ENCODE assay signal across 1 cellular context in the genomic region with DNA sequence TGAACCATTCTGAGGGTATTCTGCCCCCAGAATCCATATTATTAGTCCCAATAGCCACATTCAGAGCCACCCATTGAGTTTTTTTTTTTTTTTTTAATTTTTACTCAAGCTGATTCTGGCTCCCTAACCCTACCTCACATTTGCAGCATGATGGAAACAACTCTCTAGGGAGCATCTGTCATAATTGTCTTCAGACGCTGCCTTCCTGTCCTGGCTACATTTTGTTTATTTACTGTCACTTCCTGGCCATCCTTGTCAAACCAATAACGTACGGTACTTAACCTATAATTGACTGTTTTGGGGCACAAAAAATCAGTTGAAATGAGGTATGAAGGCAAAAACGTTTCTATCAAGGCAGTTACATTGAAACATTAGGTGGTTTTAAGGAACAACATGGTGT.
TF ChIP-seq lines count a peak whose summit lies in the region.

No MANE protein-coding gene starts in this region.

TF ChIP-seq in GM12878, 131 proteins besides CTCF, POLR2A, EP300 and RAD21 (continues in another document):
- TF ChIP-seq YBX1 (IDR thresholded peaks at IDR 0.05) (no peak), RBBP5 (conservative IDR thresholded peaks at IDR 0.05) (no peak), EZH2 (IDR thresholded peaks at IDR 0.05; ENCODE audit: borderline replicate concordance, control insufficient read depth, low read depth, low read length) (no peak), TBL1XR1 (IDR thresholded peaks at IDR 0.05; ENCODE audit: low read depth, low read length) (no peak), ZNF384 (IDR thresholded peaks at IDR 0.05; ENCODE audit: borderline replicate concordance, low read depth, low read length) (peak; percentile 40; the same call in 1 of the 2 replicates), JUND (IDR thresholded peaks at IDR 0.05; ENCODE audit: low read depth, low read length) (no peak), IRF4 (IDR thresholded peaks at IDR 0.05; ENCODE audit: low read depth, low read length) (no peak), NR2F1 (conservative IDR thresholded peaks at IDR 0.05) (no peak), LARP7 (IDR thresholded peaks at IDR 0.05) (no peak), RUNX3 (IDR thresholded peaks at IDR 0.05; ENCODE audit: low read length) (no peak), MTA3 (IDR thresholded peaks at IDR 0.05; ENCODE audit: borderline replicate concordance, low read length) (no peak), RAD51 (IDR thresholded peaks at IDR 0.05) (no peak), NBN (IDR thresholded peaks at IDR 0.05) (no peak), STAT1 (conservative IDR thresholded peaks at IDR 0.05) (no peak), CREB1 (IDR thresholded peaks at IDR 0.05; ENCODE audit: low read depth) (peak; percentile 65), MEF2B (IDR thresholded peaks at IDR 0.05; ENCODE audit: partially characterized antibody, poor library complexity, severe bottlenecking) (peak; percentile 85), FOXM1 (IDR thresholded peaks at IDR 0.05; ENCODE audit: low read depth, low read length) (no peak), HCFC1 (IDR thresholded peaks at IDR 0.05; ENCODE audit: low read length) (no peak), JUNB (IDR thresholded peaks at IDR 0.05) (no peak), STAT3 (IDR thresholded peaks at IDR 0.05; ENCODE audit: low read depth, low read length) (no peak), POLR2AphosphoS2 (IDR thresholded peaks at IDR 0.05; ENCODE audit: low read depth, low read length) (no peak), ZNF274 (IDR thresholded peaks at IDR 0.05; ENCODE audit: insufficient read depth, insufficient read length) (no peak), ZNF217 (IDR thresholded peaks at IDR 0.05) (no peak), BACH1 (IDR thresholded peaks at IDR 0.05; ENCODE audit: borderline replicate concordance) (no peak), SUPT20H (IDR thresholded peaks at IDR 0.05; ENCODE audit: borderline replicate concordance, control insufficient read depth, low read depth, low read length) (no peak), BCL11A (IDR thresholded peaks at IDR 0.05; ENCODE audit: low read depth, low read length) (no peak), TCF7 (IDR thresholded peaks at IDR 0.05; ENCODE audit: borderline replicate concordance) (no peak), TARDBP (IDR thresholded peaks at IDR 0.05; ENCODE audit: borderline replicate concordance) (no peak), YY1 (IDR thresholded peaks at IDR 0.05; ENCODE audit: low read depth, low read length) (no peak), SPI1 (IDR thresholded peaks at IDR 0.05; ENCODE audit: borderline replicate concordance, insufficient read depth, low read depth, low read length) (no peak), RCOR1 (conservative IDR thresholded peaks at IDR 0.05; ENCODE audit: low read depth, low read length) (no peak)
- TF ChIP-seq, protein P1, sequence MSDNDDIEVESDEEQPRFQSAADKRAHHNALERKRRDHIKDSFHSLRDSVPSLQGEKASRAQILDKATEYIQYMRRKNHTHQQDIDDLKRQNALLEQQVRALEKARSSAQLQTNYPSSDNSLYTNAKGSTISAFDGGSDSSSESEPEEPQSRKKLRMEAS (IDR thresholded peaks at IDR 0.05; ENCODE audit: low read depth, low read length) = no peak
- TF ChIP-seq, protein P2, sequence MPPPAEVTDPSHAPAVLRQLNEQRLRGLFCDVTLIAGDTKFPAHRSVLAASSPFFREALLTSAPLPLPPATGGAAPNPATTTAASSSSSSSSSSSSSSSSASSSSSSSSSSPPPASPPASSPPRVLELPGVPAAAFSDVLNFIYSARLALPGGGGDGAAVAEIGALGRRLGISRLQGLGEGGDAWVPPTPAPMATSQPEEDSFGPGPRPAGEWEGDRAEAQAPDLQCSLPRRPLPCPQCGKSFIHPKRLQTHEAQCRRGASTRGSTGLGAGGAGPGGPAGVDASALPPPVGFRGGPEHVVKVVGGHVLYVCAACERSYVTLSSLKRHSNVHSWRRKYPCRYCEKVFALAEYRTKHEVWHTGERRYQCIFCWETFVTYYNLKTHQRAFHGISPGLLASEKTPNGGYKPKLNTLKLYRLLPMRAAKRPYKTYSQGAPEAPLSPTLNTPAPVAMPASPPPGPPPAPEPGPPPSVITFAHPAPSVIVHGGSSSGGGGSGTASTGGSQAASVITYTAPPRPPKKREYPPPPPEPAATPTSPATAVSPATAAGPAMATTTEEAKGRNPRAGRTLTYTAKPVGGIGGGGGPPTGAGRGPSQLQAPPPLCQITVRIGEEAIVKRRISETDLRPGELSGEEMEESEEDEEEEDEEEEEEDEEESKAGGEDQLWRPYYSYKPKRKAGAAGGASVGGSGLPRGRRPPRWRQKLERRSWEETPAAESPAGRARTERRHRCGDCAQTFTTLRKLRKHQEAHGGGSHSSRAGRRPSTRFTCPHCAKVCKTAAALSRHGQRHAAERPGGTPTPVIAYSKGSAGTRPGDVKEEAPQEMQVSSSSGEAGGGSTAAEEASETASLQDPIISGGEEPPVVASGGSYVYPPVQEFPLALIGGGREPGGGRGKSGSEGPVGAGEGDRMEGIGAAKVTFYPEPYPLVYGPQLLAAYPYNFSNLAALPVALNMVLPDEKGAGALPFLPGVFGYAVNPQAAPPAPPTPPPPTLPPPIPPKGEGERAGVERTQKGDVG (CRISPR knock-in tag; IDR thresholded peaks at IDR 0.05) = no peak
- TF ChIP-seq, protein P3, sequence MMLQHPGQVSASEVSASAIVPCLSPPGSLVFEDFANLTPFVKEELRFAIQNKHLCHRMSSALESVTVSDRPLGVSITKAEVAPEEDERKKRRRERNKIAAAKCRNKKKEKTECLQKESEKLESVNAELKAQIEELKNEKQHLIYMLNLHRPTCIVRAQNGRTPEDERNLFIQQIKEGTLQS (IDR thresholded peaks at IDR 0.05; ENCODE audit: borderline replicate concordance, extremely low read depth, low read depth, low read length) = no peak
- TF ChIP-seq, protein P4, sequence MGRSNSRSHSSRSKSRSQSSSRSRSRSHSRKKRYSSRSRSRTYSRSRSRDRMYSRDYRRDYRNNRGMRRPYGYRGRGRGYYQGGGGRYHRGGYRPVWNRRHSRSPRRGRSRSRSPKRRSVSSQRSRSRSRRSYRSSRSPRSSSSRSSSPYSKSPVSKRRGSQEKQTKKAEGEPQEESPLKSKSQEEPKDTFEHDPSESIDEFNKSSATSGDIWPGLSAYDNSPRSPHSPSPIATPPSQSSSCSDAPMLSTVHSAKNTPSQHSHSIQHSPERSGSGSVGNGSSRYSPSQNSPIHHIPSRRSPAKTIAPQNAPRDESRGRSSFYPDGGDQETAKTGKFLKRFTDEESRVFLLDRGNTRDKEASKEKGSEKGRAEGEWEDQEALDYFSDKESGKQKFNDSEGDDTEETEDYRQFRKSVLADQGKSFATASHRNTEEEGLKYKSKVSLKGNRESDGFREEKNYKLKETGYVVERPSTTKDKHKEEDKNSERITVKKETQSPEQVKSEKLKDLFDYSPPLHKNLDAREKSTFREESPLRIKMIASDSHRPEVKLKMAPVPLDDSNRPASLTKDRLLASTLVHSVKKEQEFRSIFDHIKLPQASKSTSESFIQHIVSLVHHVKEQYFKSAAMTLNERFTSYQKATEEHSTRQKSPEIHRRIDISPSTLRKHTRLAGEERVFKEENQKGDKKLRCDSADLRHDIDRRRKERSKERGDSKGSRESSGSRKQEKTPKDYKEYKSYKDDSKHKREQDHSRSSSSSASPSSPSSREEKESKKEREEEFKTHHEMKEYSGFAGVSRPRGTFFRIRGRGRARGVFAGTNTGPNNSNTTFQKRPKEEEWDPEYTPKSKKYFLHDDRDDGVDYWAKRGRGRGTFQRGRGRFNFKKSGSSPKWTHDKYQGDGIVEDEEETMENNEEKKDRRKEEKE (IDR thresholded peaks at IDR 0.05) = no peak
- TF ChIP-seq, protein P5, sequence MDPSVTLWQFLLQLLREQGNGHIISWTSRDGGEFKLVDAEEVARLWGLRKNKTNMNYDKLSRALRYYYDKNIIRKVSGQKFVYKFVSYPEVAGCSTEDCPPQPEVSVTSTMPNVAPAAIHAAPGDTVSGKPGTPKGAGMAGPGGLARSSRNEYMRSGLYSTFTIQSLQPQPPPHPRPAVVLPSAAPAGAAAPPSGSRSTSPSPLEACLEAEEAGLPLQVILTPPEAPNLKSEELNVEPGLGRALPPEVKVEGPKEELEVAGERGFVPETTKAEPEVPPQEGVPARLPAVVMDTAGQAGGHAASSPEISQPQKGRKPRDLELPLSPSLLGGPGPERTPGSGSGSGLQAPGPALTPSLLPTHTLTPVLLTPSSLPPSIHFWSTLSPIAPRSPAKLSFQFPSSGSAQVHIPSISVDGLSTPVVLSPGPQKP (IDR thresholded peaks at IDR 0.05; ENCODE audit: low read depth, low read length) = no peak
- TF ChIP-seq, protein P6, sequence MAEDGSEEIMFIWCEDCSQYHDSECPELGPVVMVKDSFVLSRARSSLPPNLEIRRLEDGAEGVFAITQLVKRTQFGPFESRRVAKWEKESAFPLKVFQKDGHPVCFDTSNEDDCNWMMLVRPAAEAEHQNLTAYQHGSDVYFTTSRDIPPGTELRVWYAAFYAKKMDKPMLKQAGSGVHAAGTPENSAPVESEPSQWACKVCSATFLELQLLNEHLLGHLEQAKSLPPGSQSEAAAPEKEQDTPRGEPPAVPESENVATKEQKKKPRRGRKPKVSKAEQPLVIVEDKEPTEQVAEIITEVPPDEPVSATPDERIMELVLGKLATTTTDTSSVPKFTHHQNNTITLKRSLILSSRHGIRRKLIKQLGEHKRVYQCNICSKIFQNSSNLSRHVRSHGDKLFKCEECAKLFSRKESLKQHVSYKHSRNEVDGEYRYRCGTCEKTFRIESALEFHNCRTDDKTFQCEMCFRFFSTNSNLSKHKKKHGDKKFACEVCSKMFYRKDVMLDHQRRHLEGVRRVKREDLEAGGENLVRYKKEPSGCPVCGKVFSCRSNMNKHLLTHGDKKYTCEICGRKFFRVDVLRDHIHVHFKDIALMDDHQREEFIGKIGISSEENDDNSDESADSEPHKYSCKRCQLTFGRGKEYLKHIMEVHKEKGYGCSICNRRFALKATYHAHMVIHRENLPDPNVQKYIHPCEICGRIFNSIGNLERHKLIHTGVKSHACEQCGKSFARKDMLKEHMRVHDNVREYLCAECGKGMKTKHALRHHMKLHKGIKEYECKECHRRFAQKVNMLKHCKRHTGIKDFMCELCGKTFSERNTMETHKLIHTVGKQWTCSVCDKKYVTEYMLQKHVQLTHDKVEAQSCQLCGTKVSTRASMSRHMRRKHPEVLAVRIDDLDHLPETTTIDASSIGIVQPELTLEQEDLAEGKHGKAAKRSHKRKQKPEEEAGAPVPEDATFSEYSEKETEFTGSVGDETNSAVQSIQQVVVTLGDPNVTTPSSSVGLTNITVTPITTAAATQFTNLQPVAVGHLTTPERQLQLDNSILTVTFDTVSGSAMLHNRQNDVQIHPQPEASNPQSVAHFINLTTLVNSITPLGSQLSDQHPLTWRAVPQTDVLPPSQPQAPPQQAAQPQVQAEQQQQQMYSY (CRISPR knock-in tag; IDR thresholded peaks at IDR 0.05) = no peak
- TF ChIP-seq, protein P7, sequence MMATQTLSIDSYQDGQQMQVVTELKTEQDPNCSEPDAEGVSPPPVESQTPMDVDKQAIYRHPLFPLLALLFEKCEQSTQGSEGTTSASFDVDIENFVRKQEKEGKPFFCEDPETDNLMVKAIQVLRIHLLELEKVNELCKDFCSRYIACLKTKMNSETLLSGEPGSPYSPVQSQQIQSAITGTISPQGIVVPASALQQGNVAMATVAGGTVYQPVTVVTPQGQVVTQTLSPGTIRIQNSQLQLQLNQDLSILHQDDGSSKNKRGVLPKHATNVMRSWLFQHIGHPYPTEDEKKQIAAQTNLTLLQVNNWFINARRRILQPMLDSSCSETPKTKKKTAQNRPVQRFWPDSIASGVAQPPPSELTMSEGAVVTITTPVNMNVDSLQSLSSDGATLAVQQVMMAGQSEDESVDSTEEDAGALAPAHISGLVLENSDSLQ (IDR thresholded peaks at IDR 0.05) = peak; percentile 24; the same call in 1 of the 2 replicates
- TF ChIP-seq, protein P8, sequence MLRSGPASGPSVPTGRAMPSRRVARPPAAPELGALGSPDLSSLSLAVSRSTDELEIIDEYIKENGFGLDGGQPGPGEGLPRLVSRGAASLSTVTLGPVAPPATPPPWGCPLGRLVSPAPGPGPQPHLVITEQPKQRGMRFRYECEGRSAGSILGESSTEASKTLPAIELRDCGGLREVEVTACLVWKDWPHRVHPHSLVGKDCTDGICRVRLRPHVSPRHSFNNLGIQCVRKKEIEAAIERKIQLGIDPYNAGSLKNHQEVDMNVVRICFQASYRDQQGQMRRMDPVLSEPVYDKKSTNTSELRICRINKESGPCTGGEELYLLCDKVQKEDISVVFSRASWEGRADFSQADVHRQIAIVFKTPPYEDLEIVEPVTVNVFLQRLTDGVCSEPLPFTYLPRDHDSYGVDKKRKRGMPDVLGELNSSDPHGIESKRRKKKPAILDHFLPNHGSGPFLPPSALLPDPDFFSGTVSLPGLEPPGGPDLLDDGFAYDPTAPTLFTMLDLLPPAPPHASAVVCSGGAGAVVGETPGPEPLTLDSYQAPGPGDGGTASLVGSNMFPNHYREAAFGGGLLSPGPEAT (IDR thresholded peaks at IDR 0.05; ENCODE audit: low read depth) = peak; percentile 16; the same call in 1 of the 2 replicates
- TF ChIP-seq, protein P9, sequence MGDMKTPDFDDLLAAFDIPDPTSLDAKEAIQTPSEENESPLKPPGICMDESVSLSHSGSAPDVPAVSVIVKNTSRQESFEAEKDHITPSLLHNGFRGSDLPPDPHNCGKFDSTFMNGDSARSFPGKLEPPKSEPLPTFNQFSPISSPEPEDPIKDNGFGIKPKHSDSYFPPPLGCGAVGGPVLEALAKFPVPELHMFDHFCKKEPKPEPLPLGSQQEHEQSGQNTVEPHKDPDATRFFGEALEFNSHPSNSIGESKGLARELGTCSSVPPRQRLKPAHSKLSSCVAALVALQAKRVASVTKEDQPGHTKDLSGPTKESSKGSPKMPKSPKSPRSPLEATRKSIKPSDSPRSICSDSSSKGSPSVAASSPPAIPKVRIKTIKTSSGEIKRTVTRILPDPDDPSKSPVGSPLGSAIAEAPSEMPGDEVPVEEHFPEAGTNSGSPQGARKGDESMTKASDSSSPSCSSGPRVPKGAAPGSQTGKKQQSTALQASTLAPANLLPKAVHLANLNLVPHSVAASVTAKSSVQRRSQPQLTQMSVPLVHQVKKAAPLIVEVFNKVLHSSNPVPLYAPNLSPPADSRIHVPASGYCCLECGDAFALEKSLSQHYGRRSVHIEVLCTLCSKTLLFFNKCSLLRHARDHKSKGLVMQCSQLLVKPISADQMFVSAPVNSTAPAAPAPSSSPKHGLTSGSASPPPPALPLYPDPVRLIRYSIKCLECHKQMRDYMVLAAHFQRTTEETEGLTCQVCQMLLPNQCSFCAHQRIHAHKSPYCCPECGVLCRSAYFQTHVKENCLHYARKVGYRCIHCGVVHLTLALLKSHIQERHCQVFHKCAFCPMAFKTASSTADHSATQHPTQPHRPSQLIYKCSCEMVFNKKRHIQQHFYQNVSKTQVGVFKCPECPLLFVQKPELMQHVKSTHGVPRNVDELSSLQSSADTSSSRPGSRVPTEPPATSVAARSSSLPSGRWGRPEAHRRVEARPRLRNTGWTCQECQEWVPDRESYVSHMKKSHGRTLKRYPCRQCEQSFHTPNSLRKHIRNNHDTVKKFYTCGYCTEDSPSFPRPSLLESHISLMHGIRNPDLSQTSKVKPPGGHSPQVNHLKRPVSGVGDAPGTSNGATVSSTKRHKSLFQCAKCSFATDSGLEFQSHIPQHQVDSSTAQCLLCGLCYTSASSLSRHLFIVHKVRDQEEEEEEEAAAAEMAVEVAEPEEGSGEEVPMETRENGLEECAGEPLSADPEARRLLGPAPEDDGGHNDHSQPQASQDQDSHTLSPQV (IDR thresholded peaks at IDR 0.05) = no peak
- TF ChIP-seq, protein P10, sequence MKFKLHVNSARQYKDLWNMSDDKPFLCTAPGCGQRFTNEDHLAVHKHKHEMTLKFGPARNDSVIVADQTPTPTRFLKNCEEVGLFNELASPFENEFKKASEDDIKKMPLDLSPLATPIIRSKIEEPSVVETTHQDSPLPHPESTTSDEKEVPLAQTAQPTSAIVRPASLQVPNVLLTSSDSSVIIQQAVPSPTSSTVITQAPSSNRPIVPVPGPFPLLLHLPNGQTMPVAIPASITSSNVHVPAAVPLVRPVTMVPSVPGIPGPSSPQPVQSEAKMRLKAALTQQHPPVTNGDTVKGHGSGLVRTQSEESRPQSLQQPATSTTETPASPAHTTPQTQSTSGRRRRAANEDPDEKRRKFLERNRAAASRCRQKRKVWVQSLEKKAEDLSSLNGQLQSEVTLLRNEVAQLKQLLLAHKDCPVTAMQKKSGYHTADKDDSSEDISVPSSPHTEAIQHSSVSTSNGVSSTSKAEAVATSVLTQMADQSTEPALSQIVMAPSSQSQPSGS (IDR thresholded peaks at IDR 0.05; ENCODE audit: low read length) = no peak
